Comparison of ENCODE assay signal across 9 cellular contexts in the genomic region with DNA sequence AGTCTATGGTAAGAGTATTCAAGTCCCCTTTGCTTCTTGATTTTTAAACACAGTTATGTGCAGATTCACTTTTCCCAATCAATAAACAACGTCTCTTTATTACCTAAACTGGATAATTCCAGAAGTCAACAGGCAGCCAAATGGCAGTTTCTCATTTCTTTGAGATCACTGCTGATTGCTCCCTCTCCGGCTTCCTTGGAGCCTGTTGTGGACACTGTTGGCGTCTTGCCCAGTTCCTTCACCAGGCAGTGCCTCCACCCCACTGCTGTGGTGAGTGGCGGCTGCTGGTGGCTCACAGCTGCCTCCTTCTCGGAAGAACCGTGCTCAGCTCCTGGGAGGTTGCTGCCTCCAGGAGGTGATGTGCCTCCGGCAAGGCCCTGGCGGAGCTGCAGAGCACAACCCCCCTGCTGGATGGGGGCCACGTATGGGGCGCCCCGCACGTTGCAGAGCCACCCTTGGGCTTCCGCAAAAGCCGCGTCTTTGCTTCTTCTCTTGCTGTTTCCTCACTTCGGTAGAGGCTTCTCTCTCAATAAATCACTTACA.
DNase-seq lines count a peak whose midpoint lies in the region; ATAC-seq and TF ChIP-seq lines count a peak whose summit lies in the region.
"Had no signal": no experiment of that assay in that cellular context is flagged by ENCODE, and none has a peak within 500 bp of the region (broad histone marks: within the 10 kb centered on the region; RNA-seq: fewer than 3 reads in every experiment).

No MANE protein-coding gene starts in this region.

- no peak overlapping the region for H3K4me3 Mint-ChIP-seq in stimulated activated effector memory CD8-positive, alpha-beta T cell treated with anti-CD3 and anti-CD28 coated beads, Interleukin-12 subunit alpha, Interleukin-12 subunit beta, amount 100 ng/mL, for 72 hours
- H3K4me3 Mint-ChIP-seq: dendritic cell treated with granulocyte-macrophage colony-stimulating factor and Interleukin-4, amounts not matched to agents 40 ng/mL and 50 ng/mL, for 4 days had no signal

- peaks cover 0 to 4% (median 0%) of the 10 kb centered on the region in 4 donors for H3K4me1 ChIP-seq in Peyer's patch

- no peak overlapping the region for H3K27ac Mint-ChIP-seq in activated naive CD4-positive, alpha-beta T cell treated with anti-CD3 and anti-CD28 coated beads, Interleukin-2, amount 50 U/mL, for 72 hours
- no peak overlapping the region for H3K27ac Mint-ChIP-seq in stimulated activated effector memory CD8-positive, alpha-beta T cell treated with anti-CD3 and anti-CD28 coated beads, Interleukin-12 subunit alpha, Interleukin-12 subunit beta, amount 100 ng/mL, for 72 hours
- H3K27ac Mint-ChIP-seq: dendritic cell treated with granulocyte-macrophage colony-stimulating factor and Interleukin-4, amounts not matched to agents 40 ng/mL and 50 ng/mL, for 4 days had no signal

- H3K4me3 ChIP-seq in Peyer's patch: peak overlapping the region in 1 of 4 donors; percentile 22
- no peak overlapping the region for H3K4me3 ChIP-seq in fibroblast of pulmonary artery (replicated peaks; ENCODE audit: low read depth, low read length)

- peak in 63 of 76 experiments; percentile 16 to 87 (median 49) for DNase-seq in HUDEP-2 (lab: John Stamatoyannopoulos, UW; ENCODE audit: unreplicated experiment in 76 of 76)
- DNase-seq in Peyer's patch: peak in 2 of 3 donors; percentile 88 to 92
- peak; percentile 87 for DNase-seq in fibroblast of pulmonary artery (ENCODE audit: low read depth)
- peak; percentile 76 for DNase-seq in sciatic nerve (ENCODE audit: low spot score)
- no peak for DNase-seq in GM10248 (ENCODE audit: extremely low spot score)
- DNase-seq in GM13976 (ENCODE audit: low spot score): no peak
- DNase-seq in activated naive CD4-positive, alpha-beta T cell treated with anti-CD3 and anti-CD28 coated beads, Interleukin-2, amount 50 U/mL, for 72 hours (ENCODE audit: low spot score in 2 of 2): no peak
- no peak for DNase-seq in stimulated activated effector memory CD8-positive, alpha-beta T cell treated with anti-CD3 and anti-CD28 coated beads, Interleukin-12 subunit alpha, Interleukin-12 subunit beta, amount 100 ng/mL, for 72 hours (ENCODE audit: low spot score in 2 of 2)

- no peak for TF ChIP-seq POLR2A in Peyer's patch (IDR thresholded peaks at IDR 0.05)

- H3K9me3 Mint-ChIP-seq in activated naive CD4-positive, alpha-beta T cell treated with anti-CD3 and anti-CD28 coated beads, Interleukin-2, amount 50 U/mL, for 72 hours: peaks cover 0 to 6% of the 10 kb centered on the region in 2 donors
- peaks cover 2% of the 10 kb centered on the region for H3K9me3 Mint-ChIP-seq in stimulated activated effector memory CD8-positive, alpha-beta T cell treated with anti-CD3 and anti-CD28 coated beads, Interleukin-12 subunit alpha, Interleukin-12 subunit beta, amount 100 ng/mL, for 72 hours
- H3K9me3 Mint-ChIP-seq: dendritic cell treated with granulocyte-macrophage colony-stimulating factor and Interleukin-4, amounts not matched to agents 40 ng/mL and 50 ng/mL, for 4 days had no signal

- H3K36me3 Mint-ChIP-seq in activated naive CD4-positive, alpha-beta T cell treated with anti-CD3 and anti-CD28 coated beads, Interleukin-2, amount 50 U/mL, for 72 hours: peaks cover 0 to 6% of the 10 kb centered on the region in 2 donors
- H3K36me3 Mint-ChIP-seq in stimulated activated effector memory CD8-positive, alpha-beta T cell treated with anti-CD3 and anti-CD28 coated beads, Interleukin-12 subunit alpha, Interleukin-12 subunit beta, amount 100 ng/mL, for 72 hours: no peaks in the 10 kb centered on the region

- no peaks in the 10 kb centered on the region for H3K27me3 ChIP-seq in Peyer's patch

- peak; percentile 74 for ATAC-seq in sciatic nerve
- no peak for ATAC-seq in activated naive CD4-positive, alpha-beta T cell treated with anti-CD3 and anti-CD28 coated beads, Interleukin-2, amount 50 U/mL, for 72 hours
- no peak for ATAC-seq in stimulated activated effector memory CD8-positive, alpha-beta T cell treated with anti-CD3 and anti-CD28 coated beads, Interleukin-12 subunit alpha, Interleukin-12 subunit beta, amount 100 ng/mL, for 72 hours

- CTCF ChIA-PET in GM10248 (lab: Yijun Ruan, JAX): interaction anchor here (0.9 to 1.2 kb wide), 2 partner anchors 9 to 10 kb away, joined by 3 read pairs; no protein-coding TSS in a partner anchor

- intact Hi-C loops in sciatic nerve (cut with DNase I): no loop called here

- H3K4me1 Mint-ChIP-seq in stimulated activated effector memory CD8-positive, alpha-beta T cell treated with anti-CD3 and anti-CD28 coated beads, Interleukin-12 subunit alpha, Interleukin-12 subunit beta, amount 100 ng/mL, for 72 hours: peaks cover 12% of the 10 kb centered on the region

- no peaks in the 10 kb centered on the region for H3K36me3 ChIP-seq in Peyer's patch

- peak in 4 of 6 experiments; percentile 17 to 77 (median 64) for TF ChIP-seq CTCF in Peyer's patch (IDR thresholded peaks at IDR 0.05)
- TF ChIP-seq CTCF in fibroblast of pulmonary artery (IDR thresholded peaks at IDR 0.05; ENCODE audit: low read length, missing control alignments): peak; percentile 2
- no peak for TF ChIP-seq CTCF in GM10248 (IDR thresholded peaks at IDR 0.05; ENCODE audit: control extremely low read depth, extremely low read depth, low read depth, missing control alignments)
- no peak for TF ChIP-seq CTCF in GM13976 (IDR thresholded peaks at IDR 0.05; ENCODE audit: borderline replicate concordance, control extremely low read depth, extremely low read depth, insufficient read depth, missing control alignments)

- H3K27ac ChIP-seq in Peyer's patch: peak overlapping the region in 2 of 4 donors; percentile 4 to 26

- POLR2A ChIA-PET in GM10248 (lab: Yijun Ruan, JAX): no interaction called here

- H3K9me3 ChIP-seq in Peyer's patch: no peaks in the 10 kb centered on the region

- in situ Hi-C loops in GM13976 (cut with MboI; ENCODE audit: low sequenced_read_pairs, unreplicated experiment): no loop called here

Comparison
In these comparisons a context has a peak if more than half of its experiments do, and no peak if none do; other contexts are left out.
1. DNase-seq: peak in HUDEP-2 (63 of 76), Peyer's patch (2 of 3), fibroblast of pulmonary artery (single experiment) and sciatic nerve (single experiment); none in GM10248 (single experiment), GM13976 (single experiment), activated naive CD4-positive, alpha-beta T cell treated with anti-CD3 and anti-CD28 coated beads, Interleukin-2, amount 50 U/mL, for 72 hours (0 of 2) and stimulated activated effector memory CD8-positive, alpha-beta T cell treated with anti-CD3 and anti-CD28 coated beads, Interleukin-12 subunit alpha, Interleukin-12 subunit beta, amount 100 ng/mL, for 72 hours (0 of 2).
2. CTCF ChIP-seq: peak in Peyer's patch (4 of 6) and fibroblast of pulmonary artery (single experiment); none in GM10248 (single experiment) and GM13976 (single experiment).